ENCODE assay signal across 8 cellular contexts in the genomic region with DNA sequence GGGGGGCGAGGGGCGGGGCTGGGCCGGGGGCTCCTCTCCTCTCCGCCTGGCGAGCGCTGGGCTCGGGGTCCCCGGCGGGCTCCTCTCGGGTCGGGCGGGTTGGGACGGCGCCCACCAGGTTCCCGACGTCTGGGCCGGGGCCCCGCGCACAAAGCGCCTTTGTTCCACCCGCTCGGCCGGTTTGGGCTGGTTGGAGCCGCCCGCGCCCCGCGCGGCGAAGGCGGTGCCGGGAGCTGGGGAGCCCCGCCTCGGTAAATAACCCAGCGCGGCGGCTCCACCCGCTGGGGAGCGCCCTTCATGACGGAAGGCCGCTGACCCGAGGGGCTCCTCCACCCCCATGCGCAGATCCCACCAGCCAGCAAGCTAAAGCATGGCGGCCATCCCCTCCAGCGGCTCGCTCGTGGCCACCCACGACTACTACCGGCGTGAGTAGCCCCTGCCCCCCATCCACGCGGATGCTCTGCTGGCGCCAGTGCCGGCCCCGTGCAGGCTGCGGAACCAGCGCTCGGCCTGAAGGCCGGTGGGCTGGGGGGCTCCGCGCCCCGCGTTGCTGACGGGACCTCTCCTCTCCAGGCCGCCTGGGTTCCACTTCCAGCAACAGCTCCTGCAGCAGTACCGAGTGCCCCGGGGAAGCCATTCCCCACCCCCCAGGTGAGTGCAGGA. TPM values are rescaled to one million over a fixed set of nuclear protein-coding genes. Genes with fewer than 3 reads are reported as not detected.
A peak's percentile ranks its signal among the peaks of the same experiment; 100 is the strongest.
DNase-seq lines count a peak whose midpoint lies in the region; ATAC-seq and TF ChIP-seq lines count a peak whose summit lies in the region.

No MANE protein-coding gene starts in this region.

- no peak overlapping the region for H2AFZ ChIP-seq in ACC112 (ENCODE audit: low read length, unreplicated experiment)
- H2AFZ ChIP-seq in fibroblast of lung (ENCODE audit: low read length) = no peak overlapping the region

- peak overlapping the region; percentile 74 to 93 (median 86) for H3K4me3 Mint-ChIP-seq in naive B cell
- peak overlapping the region; percentile 86 for H3K4me3 Mint-ChIP-seq in stimulated activated memory B cell treated with anti-CD40 and anti-IgM and Interleukin-4, amounts not matched to agents 10 μg/mL and 1 μg/mL and 100 μg/mL, for 72 hours

- H3K4me1 Mint-ChIP-seq in naive B cell = peaks cover 8 to 36% (median 34%) of the 10 kb centered on the region in 3 donors
- peaks cover 35% of the 10 kb centered on the region for H3K4me1 Mint-ChIP-seq in stimulated activated memory B cell treated with anti-CD40 and anti-IgM and Interleukin-4, amounts not matched to agents 10 μg/mL and 1 μg/mL and 100 μg/mL, for 72 hours

- H3K4me3 ChIP-seq in ACC112 (ENCODE audit: low read depth, low read length) (peak overlapping the region; percentile 98), fibroblast of lung (replicated peaks in 1 of 4; ENCODE audit: control extremely low read depth in 1 of 4, insufficient read depth in 1 of 4, low read depth in 3 of 4, low read length in 4 of 4) (peak overlapping the region; percentile 69 to 92 (median 92))

- peak overlapping the region in 2 of 6 donors; percentile 56 to 79 for H3K27ac Mint-ChIP-seq in naive B cell
- peak overlapping the region; percentile 85 for H3K27ac Mint-ChIP-seq in stimulated activated memory B cell treated with anti-CD40 and anti-IgM and Interleukin-4, amounts not matched to agents 10 μg/mL and 1 μg/mL and 100 μg/mL, for 72 hours

- no peaks in the 10 kb centered on the region for H3K27me3 ChIP-seq in ACC112 (ENCODE audit: insufficient read depth, low read length)
- no peaks in the 10 kb centered on the region for H3K27me3 ChIP-seq in fibroblast of lung (ENCODE audit: control insufficient read depth, insufficient read depth, low read length)

- TF ChIP-seq CTCF in fibroblast of lung (conservative IDR thresholded peaks at IDR 0.05 in 1 of 2, IDR thresholded peaks at IDR 0.05 in 1 of 2; ENCODE audit: low read depth in 1 of 2, low read length in 2 of 2) = no peak

- H3K36me3 ChIP-seq in ACC112 (ENCODE audit: insufficient read depth, low read length) (peaks cover 19% of the 10 kb centered on the region), fibroblast of lung (ENCODE audit: control insufficient read depth, insufficient read depth, low read length) (peaks cover 5% of the 10 kb centered on the region)

- no peaks in the 10 kb centered on the region for H4K20me1 ChIP-seq in fibroblast of lung (ENCODE audit: control insufficient read depth, extremely low read depth, insufficient read depth, low read length)

- H3K27ac ChIP-seq in ACC112 (ENCODE audit: low read depth, low read length) (peak overlapping the region; percentile 83), fibroblast of lung (ENCODE audit: insufficient read depth, low read length) (peak overlapping the region; percentile 79)

- H3K9me3 Mint-ChIP-seq in naive B cell = peaks cover 0 to 7% (median 2%) of the 10 kb centered on the region in 7 donors
- peaks cover 5% of the 10 kb centered on the region for H3K9me3 Mint-ChIP-seq in stimulated activated memory B cell treated with anti-CD40 and anti-IgM and Interleukin-4, amounts not matched to agents 10 μg/mL and 1 μg/mL and 100 μg/mL, for 72 hours

- H3K79me2 ChIP-seq in ACC112 (ENCODE audit: control insufficient read depth, insufficient read depth, low read length, unreplicated experiment) = peaks cover 17% of the 10 kb centered on the region
- peaks cover 14% of the 10 kb centered on the region for H3K79me2 ChIP-seq in fibroblast of lung (ENCODE audit: control insufficient read depth, insufficient read depth, low read length)

- peaks cover 6 to 15% of the 10 kb centered on the region in 2 donors for H3K36me3 Mint-ChIP-seq in naive B cell
- H3K36me3 Mint-ChIP-seq in stimulated activated memory B cell treated with anti-CD40 and anti-IgM and Interleukin-4, amounts not matched to agents 10 μg/mL and 1 μg/mL and 100 μg/mL, for 72 hours = peaks cover 23% of the 10 kb centered on the region

- H3K4me1 ChIP-seq in ACC112 (ENCODE audit: control insufficient read depth, insufficient read depth, low read length, unreplicated experiment) = peaks cover 4% of the 10 kb centered on the region
- H3K4me1 ChIP-seq in fibroblast of lung (ENCODE audit: control insufficient read depth, extremely low read depth, insufficient read depth, low read length) = peaks cover 2% of the 10 kb centered on the region

- no peaks in the 10 kb centered on the region for H3K9me3 ChIP-seq in fibroblast of lung (ENCODE audit: control insufficient read depth, insufficient read depth, low read depth, low read length)

- peak; percentile 66 for DNase-seq in NCI-H774 (lab: John Stamatoyannopoulos, UW)
- DNase-seq in activated T-helper 1 cell treated with Interleukin-2 at 50 U/mL for 16 hours (ENCODE audit: low read depth) = peak; percentile 60
- peak; percentile 50 to 65 for DNase-seq in fibroblast of lung (ENCODE audit: low read depth in 2 of 2)
- DNase-seq in naive B cell = peak; percentile 39

- ATAC-seq in GM18520 (IDR thresholded peaks at IDR 0.05; ENCODE audit: unreplicated experiment) (peak; percentile 20), HG03066 (IDR thresholded peaks at IDR 0.05; ENCODE audit: low read depth, unreplicated experiment) (peak; percentile 30), naive B cell (ENCODE audit: low read depth in 2 of 2) (peak; percentile 67 to 68)
- peak; percentile 77 for ATAC-seq in stimulated activated memory B cell treated with anti-CD40 and anti-IgM and Interleukin-4, amounts not matched to agents 10 μg/mL and 1 μg/mL and 100 μg/mL, for 72 hours

- peaks cover 0 to 9% (median 6%) of the 10 kb centered on the region in 3 donors for H3K27me3 Mint-ChIP-seq in naive B cell
- H3K27me3 Mint-ChIP-seq in stimulated activated memory B cell treated with anti-CD40 and anti-IgM and Interleukin-4, amounts not matched to agents 10 μg/mL and 1 μg/mL and 100 μg/mL, for 72 hours = peaks cover 9% of the 10 kb centered on the region

- H3K4me2 ChIP-seq in fibroblast of lung (ENCODE audit: extremely low read depth, insufficient read depth, low read length) = peak overlapping the region; percentile 75

- H3K9ac ChIP-seq in fibroblast of lung (ENCODE audit: insufficient read depth, low read length) = peak overlapping the region; percentile 81

RNA-seq across cellular contexts. Expression of a gene that starts 0.5 kb away (rescaled TPM):
- 39.5 and 58.0 TPM in 2 replicates for total RNA-seq in fibroblast of lung
- polyA plus RNA-seq in fibroblast of lung = 29.7 and 34.0 TPM in 2 replicates
- 352 and 430 TPM in 2 replicates for polyA plus RNA-seq in fibroblast of lung (2012)
- 38.1 and 71.2 TPM in 2 replicates for polyA minus RNA-seq in fibroblast of lung (ENCODE audit: low replicate concordance)
- 100 to 1,000 TPM in 1 of 6 donors, 10 to 100 TPM in 5; 40.2 to 132 (median 67.5) TPM for polyA plus RNA-seq in naive B cell (ENCODE audit: low read depth in 6 of 6)

RNA-seq across cellular contexts. Expression of a gene that starts 16.1 kb away (rescaled TPM):
- under 0.01 and 0.17 TPM in 2 replicates for total RNA-seq in fibroblast of lung
- polyA plus RNA-seq in fibroblast of lung (not detected in 2 replicates), naive B cell (ENCODE audit: low read depth in 6 of 6) (1 to 10 TPM in 1 of 6 donors, under 1 TPM in 5; 0.10 to 1.3 (median 0.51) TPM)
- polyA plus RNA-seq in fibroblast of lung (2012) = 0.05 and 0.07 TPM in 2 replicates
- not detected in 2 replicates for polyA minus RNA-seq in fibroblast of lung (ENCODE audit: low replicate concordance)

RNA-seq across cellular contexts. Expression of a gene that starts 22.2 kb away (rescaled TPM):
- 1.7 and 2.6 TPM in 2 replicates for total RNA-seq in fibroblast of lung
- 0.16 and 0.46 TPM in 2 replicates for polyA plus RNA-seq in fibroblast of lung
- 0.52 and 1.7 TPM in 2 replicates for polyA plus RNA-seq in fibroblast of lung (2012)
- polyA minus RNA-seq in fibroblast of lung (ENCODE audit: low replicate concordance) = 5.9 TPM in 1 of 2 replicates, not detected in the other
- polyA plus RNA-seq in naive B cell (ENCODE audit: low read depth in 6 of 6) = 1 to 10 TPM in 1 of 6 donors, under 1 TPM in 3, not detected in 2; 0.12 to 1.4 (median 0.28) TPM

RNA-seq across cellular contexts. Expression of a gene that starts 26.5 kb away (rescaled TPM):
- total RNA-seq in fibroblast of lung = not detected in 2 replicates
- not detected in 2 replicates for polyA plus RNA-seq in fibroblast of lung
- not detected in 2 replicates for polyA plus RNA-seq in fibroblast of lung (2012)
- not detected in 2 replicates for polyA minus RNA-seq in fibroblast of lung (ENCODE audit: low replicate concordance)
- not detected for polyA plus RNA-seq in naive B cell (ENCODE audit: low read depth in 6 of 6)

RNA-seq across cellular contexts. Expression of a gene that starts 32.9 kb away (rescaled TPM):
- 1.0 and 1.7 TPM in 2 replicates for total RNA-seq in fibroblast of lung
- polyA plus RNA-seq in fibroblast of lung = 0.18 and 0.22 TPM in 2 replicates
- 0.51 and 0.53 TPM in 2 replicates for polyA plus RNA-seq in fibroblast of lung (2012)
- polyA minus RNA-seq in fibroblast of lung (ENCODE audit: low replicate concordance) = 0.11 and 0.31 TPM in 2 replicates
- polyA plus RNA-seq in naive B cell (ENCODE audit: low read depth in 6 of 6) = 1 to 10 TPM in 5 of 6 donors, under 1 TPM in 1; 0.08 to 5.2 (median 1.8) TPM

Comparison
In these comparisons a context has a peak if more than half of its experiments do, and no peak if none do; other contexts are left out.
1. Peak in every context shown above with its lines: DNase-seq, ATAC-seq, H3K4me3 ChIP-seq and H3K27ac ChIP-seq.
2. ATAC-seq: peak in every context shown above with its lines; median percentile 77 in stimulated activated memory B cell treated with anti-CD40 and anti-IgM and Interleukin-4, amounts not matched to agents 10 μg/mL and 1 μg/mL and 100 μg/mL, for 72 hours; 68 in naive B cell; 30 in HG03066; 20 in GM18520.